21 cellular contexts compared by ENCODE assay signal in the genomic region with DNA sequence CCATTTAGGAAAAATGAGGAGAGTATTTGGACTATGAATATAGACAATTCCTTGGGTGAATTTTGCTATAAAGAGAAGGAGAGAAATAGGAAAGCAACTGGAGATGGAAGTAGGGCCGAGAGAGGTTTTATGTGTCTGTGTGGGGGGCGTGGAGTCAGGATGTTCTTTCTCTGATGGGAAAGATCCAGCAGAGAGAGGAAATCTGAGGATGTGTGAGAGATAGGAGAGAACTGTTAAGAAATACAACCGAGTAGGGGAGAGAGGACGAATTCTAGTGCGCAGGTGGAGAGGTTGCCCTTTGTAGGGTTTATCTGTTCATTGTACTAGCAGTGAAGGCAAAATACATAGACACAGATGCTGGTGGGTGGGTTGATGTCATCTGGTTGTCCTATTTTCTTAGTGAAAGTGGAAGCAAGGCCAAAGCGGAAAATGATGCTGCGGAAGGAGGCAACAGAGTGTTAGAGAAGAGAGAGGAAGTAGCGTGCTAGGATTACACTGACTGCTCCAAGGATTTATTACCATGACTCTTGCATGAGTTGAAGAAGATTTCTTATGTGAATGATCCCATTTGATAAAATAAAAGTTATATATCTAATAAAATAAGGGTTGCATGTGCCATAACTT.
"Had no signal": no experiment of that assay in that cellular context is flagged by ENCODE, and none has a peak within 500 bp of the region (broad histone marks: within the 10 kb centered on the region; RNA-seq: fewer than 3 reads in every experiment).

No MANE protein-coding gene starts in this region.

- DNase-seq: activated CD4-positive, alpha-beta memory T cell treated with anti-CD3 and anti-CD28 coated beads, Interleukin-2, amount 10 ng/mL, durations not matched to agents 7 days and 5 days; activated CD4-positive, alpha-beta T cell treated with anti-CD3 and anti-CD28 coated beads for 1 hour; activated CD4-positive, alpha-beta T cell treated with anti-CD3 and anti-CD28 coated beads for 4 hours; activated CD4-positive, alpha-beta T cell treated with anti-CD3 and anti-CD28 coated beads, Interleukin-2, amount 10 ng/mL, durations not matched to agents 7 days and 5 days; activated CD4-positive, alpha-beta T cell treated with anti-CD3 and anti-CD28 coated beads, Interleukin-2, amount 50 U/mL, for 4 hours; activated effector memory CD4-positive, alpha-beta T cell treated with Interleukin-2 at 50 U/mL for 16 hours; activated gamma-delta T cell treated with Interleukin-2 at 50 U/mL for 16 hours; activated naive CD4-positive, alpha-beta T cell treated with anti-CD3 and anti-CD28 coated beads, Interleukin-2, amount 50 U/mL, for 16 hours; activated naive CD4-positive, alpha-beta T cell treated with Interleukin-2 at 50 U/mL for 16 hours; activated T-cell treated with anti-CD3 and anti-CD28 coated beads, Interleukin-2, amount 50 U/mL, for 4 hours; amniotic stem cell; brain microvascular endothelial cell; effector memory CD4-positive, alpha-beta T cell; endodermal cell; foreskin keratinocyte; heart right ventricle; T-helper 2 cell had no signal

- ATAC-seq: activated T-cell treated with anti-CD3 and anti-CD28 coated beads, Interleukin-2, amount 50 U/mL, for 4 hours; activated T-helper 17 cell treated with anti-CD3 and anti-CD28 coated beads, Interleukin-2, amount 50 U/mL, for 72 hours; esophagus mucosa; foreskin keratinocyte; gastroesophageal sphincter; heart right ventricle; WTC11 had no signal
